Comparison of ENCODE assay signal across 9 cellular contexts in the genomic region with DNA sequence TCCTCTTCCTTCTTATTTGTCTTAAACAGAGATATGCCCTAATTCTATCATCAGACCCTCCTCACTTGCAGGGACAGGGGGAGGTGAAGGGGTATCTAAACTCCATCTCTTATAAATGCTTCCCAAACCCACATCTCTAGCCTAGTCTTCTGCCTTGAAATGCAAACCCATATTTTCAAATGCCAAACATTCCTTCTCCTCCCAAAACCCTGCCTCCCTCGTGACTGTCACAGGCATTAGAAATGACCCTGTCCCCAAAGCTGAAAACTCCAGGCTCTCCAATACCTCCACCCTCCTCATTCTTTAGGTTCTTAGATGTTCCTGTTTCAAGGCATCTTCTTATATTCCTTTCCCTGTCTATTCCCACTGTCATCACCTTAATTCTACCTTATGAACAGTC.
"Had no signal": no experiment of that assay in that cellular context is flagged by ENCODE, and none has a peak within 500 bp of the region (broad histone marks: within the 10 kb centered on the region; RNA-seq: fewer than 3 reads in every experiment).

No MANE protein-coding gene starts in this region.

- H3K4me3 Mint-ChIP-seq: GM23338, HFFc6 had no signal

- DNase-seq: H7, HFFc6, IMR-90, KG1 had no signal

- H3K9me3 ChIP-seq: HAP-1 had no signal

- ATAC-seq: HCT116, K562 had no signal

- H3K4me2 ChIP-seq: GM23338 had no signal

- H3K4me1 ChIP-seq: HAP-1 had no signal

- H3K36me3 ChIP-seq: HAP-1 had no signal

- H2AFZ ChIP-seq: GM23338 had no signal

- FAIRE-seq: HTR-8/SVneo, K562 had no signal

- H3K4me3 ChIP-seq: GM23338, HAP-1, K562 had no signal

- H3K27ac Mint-ChIP-seq: GM23338, HFFc6 had no signal
